13 cellular contexts compared by ENCODE assay signal in genomic region chr2:120564213-120565094, GRCh38.
DNase-seq lines count a peak whose midpoint lies in the region.
"Had no signal": no experiment of that assay in that cellular context is flagged by ENCODE, and none has a peak within 500 bp of the region (broad histone marks: within the 10 kb centered on the region; RNA-seq: fewer than 3 reads in every experiment).

No MANE protein-coding gene starts in this region.

- H3K27ac ChIP-seq in caudate nucleus (ENCODE audit: low read depth, low read length) = no peak overlapping the region
- H3K27ac ChIP-seq: prostate gland, vagina had no signal

- peak; percentile 87 for DNase-seq in COLO668 (lab: John Stamatoyannopoulos, UW; ENCODE audit: unreplicated experiment)
- peak; percentile 58 for DNase-seq in HuH-7 (ENCODE audit: low spot score)
- peak; percentile 15 for DNase-seq in NCI-H82 treated with DMSO at 0.1 percent for 48 hours (lab: John Stamatoyannopoulos, UW; ENCODE audit: unreplicated experiment)
- peak; percentile 54 for DNase-seq in iPS-NIHi7 (ENCODE audit: extremely low spot score)
- DNase-seq in NCI-H2029 treated with DMSO at 0.1 percent for 48 hours (lab: John Stamatoyannopoulos, UW) = no peak
- DNase-seq in glomerular visceral epithelial cell (ENCODE audit: extremely low spot score) = no peak
- DNase-seq in caudate nucleus (lab: John Stamatoyannopoulos, UW) = no peak
- no peak for DNase-seq in stimulated activated CD4-positive, alpha-beta T cell treated with anti-CD3 and anti-CD28 coated beads, Interleukin-4, amount 100 ng/mL, for 24 hours
- DNase-seq: activated CD4-positive, alpha-beta T cell treated with anti-CD3 and anti-CD28 coated beads for 1 hour; EL; stimulated activated CD4-positive, alpha-beta T cell treated with anti-CD3 and anti-CD28 coated beads, Interleukin-2, amount 100 ng/mL, for 24 hours had no signal

Comparison
In these comparisons a context has a peak if more than half of its experiments do, and no peak if none do; other contexts are left out.
1. DNase-seq: peak in COLO668 (single experiment), HuH-7 (single experiment), NCI-H82 treated with DMSO at 0.1 percent for 48 hours (single experiment) and iPS-NIHi7 (single experiment); none in NCI-H2029 treated with DMSO at 0.1 percent for 48 hours (single experiment), glomerular visceral epithelial cell (single experiment), caudate nucleus (0 of 61) and stimulated activated CD4-positive, alpha-beta T cell treated with anti-CD3 and anti-CD28 coated beads, Interleukin-4, amount 100 ng/mL, for 24 hours (single experiment).